Comparison of ENCODE assay signal across 12 cellular contexts in the genomic region with DNA sequence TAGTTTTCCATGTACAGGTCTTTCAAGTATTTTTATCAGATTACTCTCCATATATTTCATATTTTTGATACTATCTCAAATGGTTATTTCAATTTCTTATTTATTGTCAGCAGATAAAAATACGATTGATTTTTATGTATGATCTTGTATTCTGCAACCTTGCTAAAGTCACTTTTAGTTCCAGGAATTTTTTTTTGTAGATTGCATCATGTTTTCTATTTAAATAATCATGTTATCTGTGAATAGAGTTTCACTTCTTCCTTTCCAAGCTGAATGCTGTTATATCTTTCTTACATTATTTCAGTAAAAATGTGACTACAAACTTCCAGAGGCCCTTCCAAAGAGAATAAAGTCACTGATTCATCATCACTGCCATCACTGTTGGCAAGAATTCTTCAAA.
"Had no signal": no experiment of that assay in that cellular context is flagged by ENCODE, and none has a peak within 500 bp of the region (broad histone marks: within the 10 kb centered on the region; RNA-seq: fewer than 3 reads in every experiment).

No MANE protein-coding gene starts in this region.

- DNase-seq: activated CD4-positive, alpha-beta T cell treated with anti-CD3 and anti-CD28 coated beads, Interleukin-2, amount 50 U/mL, for 48 hours; activated naive CD8-positive, alpha-beta T cell treated with anti-CD3 and anti-CD28 coated beads for 36 hours; activated T-cell treated with anti-CD3 and anti-CD28 coated beads, Interleukin-2, amount 50 U/mL, for 4 hours; cerebellar nuclear complex; dermis blood vessel endothelial cell; effector memory CD8-positive, alpha-beta T cell; foreskin melanocyte; immature natural killer cell; right lobe of liver; T-cell; T-helper 9 cell had no signal

- H3K4me3 ChIP-seq: right lobe of liver had no signal

- H3K4me1 Mint-ChIP-seq: immature natural killer cell, neural crest cell, T-cell had no signal

- H3K4me1 ChIP-seq: right lobe of liver had no signal

- H3K9me3 ChIP-seq: right lobe of liver had no signal

- H3K27me3 ChIP-seq: right lobe of liver had no signal

- H3K27me3 Mint-ChIP-seq: activated naive CD8-positive, alpha-beta T cell treated with anti-CD3 and anti-CD28 coated beads for 36 hours; effector memory CD8-positive, alpha-beta T cell; T-cell had no signal

- H3K27ac ChIP-seq: right lobe of liver had no signal

- H3K36me3 ChIP-seq: right lobe of liver had no signal

- H3K9me3 Mint-ChIP-seq: activated naive CD8-positive, alpha-beta T cell treated with anti-CD3 and anti-CD28 coated beads for 36 hours; activated T-cell treated with anti-CD3 and anti-CD28 coated beads, Interleukin-2, amount 50 U/mL, for 4 hours; effector memory CD8-positive, alpha-beta T cell; T-cell had no signal

- H3K36me3 Mint-ChIP-seq: immature natural killer cell, T-cell had no signal

- H3K4me3 Mint-ChIP-seq: activated naive CD8-positive, alpha-beta T cell treated with anti-CD3 and anti-CD28 coated beads for 36 hours; activated T-cell treated with anti-CD3 and anti-CD28 coated beads, Interleukin-2, amount 50 U/mL, for 4 hours; effector memory CD8-positive, alpha-beta T cell; immature natural killer cell; neural crest cell; T-cell had no signal

- H3K27ac Mint-ChIP-seq: activated naive CD8-positive, alpha-beta T cell treated with anti-CD3 and anti-CD28 coated beads for 36 hours; effector memory CD8-positive, alpha-beta T cell; immature natural killer cell; T-cell had no signal

- ATAC-seq: activated T-cell treated with anti-CD3 and anti-CD28 coated beads, Interleukin-2, amount 50 U/mL, for 4 hours; effector memory CD8-positive, alpha-beta T cell; T-cell had no signal
